35 cellular contexts compared by ENCODE assay signal in genomic region chrY:12292542-12292941, GRCh38.
"Had no signal": no experiment of that assay in that cellular context is flagged by ENCODE, and none has a peak within 500 bp of the region (broad histone marks: within the 10 kb centered on the region; RNA-seq: fewer than 3 reads in every experiment).

No MANE protein-coding gene starts in this region.

- H3K4me3 ChIP-seq: adrenal gland, body of pancreas, breast epithelium, cardiac muscle cell had no signal

- H3K27ac ChIP-seq: adrenal gland, body of pancreas, brain microvascular endothelial cell, breast epithelium, cardiac muscle cell, VCaP had no signal

- H3K4me1 ChIP-seq: adrenal gland, body of pancreas, breast epithelium had no signal

- H3K27me3 ChIP-seq: adrenal gland, body of pancreas, brain microvascular endothelial cell, breast epithelium, cardiac muscle cell had no signal

- ATAC-seq: activated CD8-positive, alpha-beta T cell treated with anti-CD3 and anti-CD28 coated beads for 36 hours; activated naive CD4-positive, alpha-beta T cell treated with anti-CD3 and anti-CD28 coated beads, Interleukin-2, amount 50 U/mL, for 72 hours; activated T-cell treated with anti-CD3 and anti-CD28 coated beads, Interleukin-2, amount 50 U/mL, for 4 hours; activated T-cell treated with anti-CD3 and anti-CD28 coated beads, Interleukin-2, amount 50 U/mL, for 72 hours; activated T-helper 17 cell treated with anti-CD3 and anti-CD28 coated beads, Interleukin-2, amount 50 U/mL, for 72 hours; body of pancreas had no signal

- DNase-seq: activated B cell treated with CpG ODN at 0.5 μM for 24 hours; activated CD4-positive, alpha-beta memory T cell treated with anti-CD3 and anti-CD28 coated beads for 36 hours; activated CD4-positive, alpha-beta T cell treated with anti-CD3 and anti-CD28 coated beads for 4 hours; activated CD4-positive, alpha-beta T cell treated with anti-CD3 and anti-CD28 coated beads, Interleukin-2, amount 10 ng/mL, durations not matched to agents 24 days and 14 days; activated CD4-positive, alpha-beta T cell treated with anti-CD3 and anti-CD28 coated beads, Interleukin-2, amount 50 U/mL, for 1 hour; activated CD4-positive, alpha-beta T cell treated with anti-CD3 and anti-CD28 coated beads, Interleukin-2, amount 50 U/mL, for 4 hours; activated CD4-positive, CD25-positive, alpha-beta regulatory T cell treated with anti-CD3 and anti-CD28 coated beads, Interleukin-2, amount 50 U/mL, for 72 hours; activated CD8-positive, alpha-beta memory T cell treated with anti-CD3 and anti-CD28 coated beads, Interleukin-2, amount 50 U/mL, for 4 hours; activated CD8-positive, alpha-beta T cell treated with anti-CD3 and anti-CD28 coated beads for 36 hours; activated effector memory CD4-positive, alpha-beta T cell treated with anti-CD3 and anti-CD28 coated beads, Interleukin-2, amount 50 U/mL, for 16 hours; activated gamma-delta T cell treated with Interleukin-2 at 50 U/mL for 16 hours; activated naive CD4-positive, alpha-beta T cell; activated naive CD4-positive, alpha-beta T cell treated with anti-CD3 and anti-CD28 coated beads for 36 hours; activated naive CD4-positive, alpha-beta T cell treated with anti-CD3 and anti-CD28 coated beads, Interleukin-2, amount 50 U/mL, for 16 hours; activated naive CD8-positive, alpha-beta T cell treated with anti-CD3 and anti-CD28 coated beads for 36 hours; activated T-cell treated with anti-CD3 and anti-CD28 coated beads for 4 hours; activated T-cell treated with anti-CD3 and anti-CD28 coated beads, Interleukin-2, amount 50 U/mL, for 4 hours; activated T-cell treated with anti-CD3 and anti-CD28 coated beads, Interleukin-2, amount 50 U/mL, for 72 hours; adrenal gland; amniotic stem cell; aorta; body of pancreas; brain microvascular endothelial cell; caudate nucleus; cerebellar nuclear complex; T-helper 1 cell; T-helper 2 cell; T-helper 9 cell had no signal

- FAIRE-seq: astrocyte, TTC549 had no signal

- H3K36me3 ChIP-seq: adrenal gland, brain microvascular endothelial cell, breast epithelium, cardiac muscle cell had no signal
